In genomic region chr9:89781838-89782237, GRCh38 we compare ENCODE assay signal across 14 cellular contexts.
DNase-seq lines count a peak whose midpoint lies in the region; ATAC-seq, FAIRE-seq and TF ChIP-seq lines count a peak whose summit lies in the region.
"Had no signal": no experiment of that assay in that cellular context is flagged by ENCODE, and none has a peak within 500 bp of the region (broad histone marks: within the 10 kb centered on the region; RNA-seq: fewer than 3 reads in every experiment).

No MANE protein-coding gene starts in this region.

- DNase-seq in CD4-positive, CD25-positive, alpha-beta regulatory T cell = no peak
- DNase-seq in KG1 (lab: John Stamatoyannopoulos, UW) = peak; percentile 42
- DNase-seq in smooth muscle cell (lab: John Stamatoyannopoulos, UW; ENCODE audit: unreplicated experiment) = no peak
- DNase-seq in D721Med (ENCODE audit: insufficient read length, low spot score) = no peak
- DNase-seq in HTR-8/SVneo (ENCODE audit: insufficient read length, low spot score) = no peak
- DNase-seq in occipital lobe (lab: John Stamatoyannopoulos, UW) = no peak
- DNase-seq: DMS153; NCI-H2107; stimulated activated naive CD4-positive, alpha-beta T cell; WERI-Rb-1 had no signal

- no peak overlapping the region for H3K9ac ChIP-seq in smooth muscle cell (ENCODE audit: low read depth)
- H3K9ac ChIP-seq: parathyroid adenoma had no signal

- H2AFZ ChIP-seq in smooth muscle cell (ENCODE audit: low read depth) = no peak overlapping the region
- H2AFZ ChIP-seq: parathyroid adenoma had no signal

- TF ChIP-seq CTCF in gastroesophageal sphincter (IDR thresholded peaks at IDR 0.05) = no peak
- no peak for TF ChIP-seq CTCF in smooth muscle cell (IDR thresholded peaks at IDR 0.05; ENCODE audit: borderline replicate concordance, insufficient read depth, poor library complexity, severe bottlenecking)
- TF ChIP-seq CTCF in D721Med (IDR thresholded peaks at IDR 0.05; ENCODE audit: insufficient read depth, missing control alignments) = no peak

- peaks cover 0 to 3% (median 0%) of the 10 kb centered on the region in 4 donors for H3K4me1 Mint-ChIP-seq in CD4-positive, CD25-positive, alpha-beta regulatory T cell

- no peaks in the 10 kb centered on the region for H4K20me1 ChIP-seq in smooth muscle cell (ENCODE audit: low read depth)

- peaks cover 5% of the 10 kb centered on the region for H3K27me3 ChIP-seq in CD4-positive, CD25-positive, alpha-beta regulatory T cell (ENCODE audit: control insufficient read depth, insufficient read depth, low read length)
- peaks cover 1% of the 10 kb centered on the region for H3K27me3 ChIP-seq in gastroesophageal sphincter
- H3K27me3 ChIP-seq in smooth muscle cell (ENCODE audit: low read depth) = no peaks in the 10 kb centered on the region
- H3K27me3 ChIP-seq: body of pancreas had no signal

- no peak for FAIRE-seq in D721Med (lab: Jason Lieb, UNC)
- FAIRE-seq in HTR-8/SVneo (lab: Jason Lieb, UNC) = no peak

- H3K36me3 ChIP-seq in CD4-positive, CD25-positive, alpha-beta regulatory T cell (ENCODE audit: control insufficient read depth, insufficient read depth, low read length) = no peaks in the 10 kb centered on the region
- H3K36me3 ChIP-seq in gastroesophageal sphincter = no peaks in the 10 kb centered on the region
- H3K36me3 ChIP-seq in smooth muscle cell (ENCODE audit: low read depth) = no peaks in the 10 kb centered on the region
- H3K36me3 ChIP-seq: WERI-Rb-1 had no signal

- no peaks in the 10 kb centered on the region for H3K9me3 ChIP-seq in CD4-positive, CD25-positive, alpha-beta regulatory T cell (ENCODE audit: control insufficient read depth in 2 of 2, low read length in 2 of 2)
- H3K9me3 ChIP-seq in gastroesophageal sphincter (no peaks in the 10 kb centered on the region), smooth muscle cell (replicated peaks; ENCODE audit: low read depth) (no peaks in the 10 kb centered on the region)
- H3K9me3 ChIP-seq: body of pancreas had no signal

- H3K4me1 ChIP-seq in CD4-positive, CD25-positive, alpha-beta regulatory T cell (ENCODE audit: control insufficient read depth, insufficient read depth, low read length, poor library complexity, severe bottlenecking) = no peaks in the 10 kb centered on the region
- H3K4me1 ChIP-seq in gastroesophageal sphincter (no peaks in the 10 kb centered on the region), smooth muscle cell (ENCODE audit: low read depth) (peaks cover 9% of the 10 kb centered on the region)

- no peak overlapping the region for H3K27ac ChIP-seq in CD4-positive, CD25-positive, alpha-beta regulatory T cell (ENCODE audit: insufficient read depth, low read length, poor library complexity, severe bottlenecking)
- H3K27ac ChIP-seq in gastroesophageal sphincter (no peak overlapping the region), smooth muscle cell (ENCODE audit: low read depth) (no peak overlapping the region)
- H3K27ac ChIP-seq: body of pancreas, parathyroid adenoma, WERI-Rb-1 had no signal

- H3K27ac Mint-ChIP-seq in CD4-positive, CD25-positive, alpha-beta regulatory T cell = no peak overlapping the region

- WGBS in gastroesophageal sphincter (ENCODE audit: low coverage in 1 of 2), 2 donors = 62 to 94% methylated on average over 2 of the region's 4 CpGs
- 81% methylated on average over 4 of the region's 4 CpGs for WGBS in smooth muscle cell (ENCODE audit: low lambda C conversion rate)

- H3K9me3 Mint-ChIP-seq in CD4-positive, CD25-positive, alpha-beta regulatory T cell = peaks cover 0 to 3% (median 0%) of the 10 kb centered on the region in 7 donors

- peaks cover 4% of the 10 kb centered on the region for H3K36me3 Mint-ChIP-seq in CD4-positive, CD25-positive, alpha-beta regulatory T cell

- H3K79me2 ChIP-seq in smooth muscle cell (ENCODE audit: low read depth) = no peaks in the 10 kb centered on the region
- H3K79me2 ChIP-seq: parathyroid adenoma had no signal

- H3K4me3 ChIP-seq in CD4-positive, CD25-positive, alpha-beta regulatory T cell (ENCODE audit: low read depth, low read length) = no peak overlapping the region
- H3K4me3 ChIP-seq in gastroesophageal sphincter = no peak overlapping the region
- H3K4me3 ChIP-seq in smooth muscle cell = no peak overlapping the region
- H3K4me3 ChIP-seq: body of pancreas had no signal

- H3K4me3 Mint-ChIP-seq in CD4-positive, CD25-positive, alpha-beta regulatory T cell = no peak overlapping the region

- peaks cover 24% of the 10 kb centered on the region for H3K27me3 Mint-ChIP-seq in CD4-positive, CD25-positive, alpha-beta regulatory T cell

- no peak for TF ChIP-seq EP300 in gastroesophageal sphincter (IDR thresholded peaks at IDR 0.05)

- H3F3A ChIP-seq in smooth muscle cell (ENCODE audit: low read depth) = no peaks in the 10 kb centered on the region

- peak; percentile 55 to 67 for ATAC-seq in CD4-positive, CD25-positive, alpha-beta regulatory T cell (ENCODE audit: low read depth in 2 of 2)
- ATAC-seq in GM19452 (IDR thresholded peaks at IDR 0.05; ENCODE audit: unreplicated experiment) (peak; percentile 67), gastroesophageal sphincter (peak; percentile 65)
- ATAC-seq: body of pancreas had no signal

- H3K4me2 ChIP-seq in smooth muscle cell = no peak overlapping the region

- TF ChIP-seq POLR2A in gastroesophageal sphincter (IDR thresholded peaks at IDR 0.05) = no peak
